Comparison of ENCODE assay signal across 9 cellular contexts in the genomic region with DNA sequence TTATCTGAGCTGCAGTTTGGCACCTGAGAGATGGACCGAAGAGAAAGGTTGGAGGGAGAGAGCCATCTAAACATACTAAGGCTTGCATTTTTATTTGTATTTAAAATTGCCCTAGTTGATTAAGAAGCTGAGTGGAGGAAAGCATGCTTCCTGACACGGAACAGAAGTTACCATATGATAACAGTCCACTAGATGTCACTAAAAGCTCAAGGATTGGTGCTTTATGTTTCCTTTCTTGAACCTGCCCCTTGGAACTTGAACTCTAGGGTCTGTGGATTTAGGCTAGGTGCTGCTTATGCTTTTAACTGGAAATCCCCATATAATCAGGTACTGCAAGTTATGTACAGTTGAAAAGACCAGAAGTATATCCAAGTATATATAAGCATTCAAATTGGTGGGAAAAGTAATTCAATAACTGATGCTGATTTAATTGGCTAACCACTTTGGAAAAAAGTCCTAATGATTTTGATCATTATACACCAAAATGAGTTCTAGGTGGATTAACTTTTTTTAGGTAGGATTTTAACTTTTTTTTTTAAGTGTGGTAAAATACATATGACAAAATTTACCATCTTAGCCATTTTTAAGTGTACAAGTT. TPM values are rescaled to one million over a fixed set of nuclear protein-coding genes. Genes with fewer than 3 reads are reported as not detected.
DNase-seq lines count a peak whose midpoint lies in the region; ATAC-seq and TF ChIP-seq lines count a peak whose summit lies in the region.
"Had no signal": no experiment of that assay in that cellular context is flagged by ENCODE, and none has a peak within 500 bp of the region (broad histone marks: within the 10 kb centered on the region; RNA-seq: fewer than 3 reads in every experiment).

No MANE protein-coding gene starts in this region.

- H3K36me3 ChIP-seq in brain microvascular endothelial cell (replicated peaks), result no peaks in the 10 kb centered on the region
- H3K36me3 ChIP-seq: neutrophil had no signal

- no peak overlapping the region for H3K27ac ChIP-seq in C4-2B
- no peak overlapping the region for H3K27ac ChIP-seq in brain microvascular endothelial cell
- H3K27ac ChIP-seq: neutrophil had no signal

- in situ Hi-C loops in brain microvascular endothelial cell (cut with HindIII; ENCODE audit: low pct_ligation_motif_present, low sequenced_read_pairs), result no loop called here

- TF ChIP-seq CTCF in C4-2B (conservative IDR thresholded peaks at IDR 0.05) (peak; percentile 78), brain microvascular endothelial cell (IDR thresholded peaks at IDR 0.05; ENCODE audit: low read depth, low read length, missing control alignments) (peak; percentile 62)

- no peaks in the 10 kb centered on the region for H3K27me3 ChIP-seq in brain microvascular endothelial cell (replicated peaks)

- peak; percentile 50 for DNase-seq in NCI-H460 (ENCODE audit: extremely low read depth, low read depth)
- DNase-seq in brain microvascular endothelial cell, result peak; percentile 13
- peak; percentile 48 for DNase-seq in iris pigment epithelial cell (ENCODE audit: low read depth)
- peak; percentile 87 for DNase-seq in superior temporal gyrus (ENCODE audit: extremely low spot score)

- ATAC-seq in GM18858 (IDR thresholded peaks at IDR 0.05; ENCODE audit: unreplicated experiment) (peak; percentile 81), HG03354 (IDR thresholded peaks at IDR 0.05; ENCODE audit: poor library complexity, severe bottlenecking, unreplicated experiment) (peak; percentile 87), HG03108 (IDR thresholded peaks at IDR 0.05; ENCODE audit: unreplicated experiment) (no peak)

- no peak overlapping the region for H3K4me3 ChIP-seq in brain microvascular endothelial cell (ENCODE audit: low read depth, low read length)

RNA-seq across cellular contexts. Expression of gene RBMXL2, which starts 9.5 kb away (rescaled TPM):
- not detected in 2 replicates for total RNA-seq in NCI-H460 (2014; rRNA removed; shearing (Covaris generic))
- polyA plus RNA-seq in NCI-H460 (2014; cell fraction: nucleus; rRNA removed), result not detected in 2 replicates

Comparison
In these comparisons a context has a peak if more than half of its experiments do, and no peak if none do; other contexts are left out.
1. DNase-seq: peak in every context shown above with its lines; median percentile 87 in superior temporal gyrus; 50 in NCI-H460; 48 in iris pigment epithelial cell; 13 in brain microvascular endothelial cell.